In the genomic region with DNA sequence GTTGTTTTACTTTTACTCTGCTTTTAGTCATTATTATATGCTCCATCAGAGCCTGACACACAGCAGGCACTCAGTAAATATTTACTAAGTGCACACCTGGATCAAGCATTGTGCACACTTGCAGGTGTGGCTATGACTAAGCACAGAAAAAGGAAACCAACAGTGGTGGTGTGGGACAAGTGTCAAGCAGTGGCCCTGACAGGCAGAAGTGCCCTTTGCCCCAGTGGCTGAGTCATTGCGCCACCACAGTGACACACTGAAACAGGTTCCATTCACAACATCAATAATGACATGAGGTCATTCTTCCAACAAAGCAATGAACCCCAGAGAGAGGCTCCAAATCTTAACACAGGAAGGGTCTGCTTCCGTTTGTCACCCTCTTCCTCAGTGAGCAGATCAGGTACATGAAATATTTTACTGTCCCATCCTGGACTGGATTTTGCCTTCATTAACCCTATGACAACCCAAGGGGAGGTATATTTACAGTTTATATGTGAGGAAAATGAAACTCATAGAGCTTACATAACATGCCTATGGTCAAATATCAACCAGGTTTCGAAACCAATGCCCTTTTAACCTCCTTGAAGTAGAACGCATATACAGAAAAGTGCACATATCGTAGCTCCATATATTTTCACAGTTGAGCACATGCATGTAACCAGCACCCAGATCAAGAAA, we compare ENCODE assay signal across 9 cellular contexts.
DNase-seq lines count a peak whose midpoint lies in the region; ATAC-seq, FAIRE-seq and TF ChIP-seq lines count a peak whose summit lies in the region.
"Had no signal": no experiment of that assay in that cellular context is flagged by ENCODE, and none has a peak within 500 bp of the region (broad histone marks: within the 10 kb centered on the region; RNA-seq: fewer than 3 reads in every experiment).

No MANE protein-coding gene starts in this region.

- FAIRE-seq in GM12892 (lab: Jason Lieb, UNC), result peak; percentile 88

- H3K27me3 ChIP-seq in transverse colon (no peaks in the 10 kb centered on the region), sigmoid colon (no peaks in the 10 kb centered on the region)
- H3K27me3 ChIP-seq: dorsolateral prefrontal cortex had no signal

- no peaks in the 10 kb centered on the region for H3K36me3 ChIP-seq in transverse colon
- H3K36me3 ChIP-seq in sigmoid colon, result no peaks in the 10 kb centered on the region

- H3K4me3 ChIP-seq in transverse colon (no peak overlapping the region), sigmoid colon (no peak overlapping the region)
- H3K4me3 ChIP-seq: dorsolateral prefrontal cortex had no signal

- in situ Hi-C loops in transverse colon (cut with MboI; ENCODE audit: low pct_ligation_motif_present in 1 of 4, low pct_unique_long_range_greater_than_20kb in 1 of 4, low sequenced_read_pairs in 3 of 4), result no loop called here

- peak; percentile 64 for TF ChIP-seq EP300 in transverse colon (IDR thresholded peaks at IDR 0.05; ENCODE audit: low read depth)
- TF ChIP-seq EP300 in sigmoid colon (IDR thresholded peaks at IDR 0.05), result no peak

- TF ChIP-seq POLR2A in GM12892 (IDR thresholded peaks at IDR 0.05; ENCODE audit: low read depth, low read length) (no peak), transverse colon (IDR thresholded peaks at IDR 0.05) (no peak), sigmoid colon (IDR thresholded peaks at IDR 0.05) (no peak)

- H3K9me3 Mint-ChIP-seq in naive thymus-derived CD8-positive, alpha-beta T cell, result no peaks in the 10 kb centered on the region

- H3K36me3 Mint-ChIP-seq in naive thymus-derived CD8-positive, alpha-beta T cell, result no peaks in the 10 kb centered on the region

- POLR2A ChIA-PET in naive thymus-derived CD8-positive, alpha-beta T cell (lab: Charles Lee), result no interaction called here

- H3K4me3 Mint-ChIP-seq in naive thymus-derived CD8-positive, alpha-beta T cell, result no peak overlapping the region

- 42 to 51% methylated on average over 4 to 5 of the region's 5 CpGs for WGBS in transverse colon (ENCODE audit: low coverage in 1 of 2), 2 donors
- WGBS in sigmoid colon, 2 donors, result 20 to 55% methylated on average over 5 of the region's 5 CpGs

- H3K27me3 Mint-ChIP-seq in naive thymus-derived CD8-positive, alpha-beta T cell, result peaks cover 0 to 2% (median 0%) of the 10 kb centered on the region in 5 donors

- DNase-seq in GM12892 (ENCODE audit: insufficient read length) (no peak), HT1080 (ENCODE audit: low read depth) (peak; percentile 41), UCSD-AML1 (lab: John Stamatoyannopoulos, UW; ENCODE audit: unreplicated experiment) (peak; percentile 53), iPS-NIHi11 (ENCODE audit: low spot score) (peak; percentile 27), transverse colon (peak; percentile 93), sigmoid colon (no peak)
- no peak for DNase-seq in naive thymus-derived CD8-positive, alpha-beta T cell

- peaks cover 0 to 2% (median 0%) of the 10 kb centered on the region in 4 donors for H3K4me1 Mint-ChIP-seq in naive thymus-derived CD8-positive, alpha-beta T cell

- H3K27ac Mint-ChIP-seq in naive thymus-derived CD8-positive, alpha-beta T cell, result no peak overlapping the region

- TF ChIP-seq CTCF in transverse colon (IDR thresholded peaks at IDR 0.05) (no peak), sigmoid colon (IDR thresholded peaks at IDR 0.05) (no peak)

- H3K27ac ChIP-seq in transverse colon (peak overlapping the region; percentile 76 to 81 (median 80)), sigmoid colon (no peak overlapping the region)
- H3K27ac ChIP-seq: dorsolateral prefrontal cortex had no signal

- intact Hi-C loops in transverse colon (cut with DNase I; ENCODE audit: low total_unique reads) (no loop called here), sigmoid colon (cut with DNase I) (no loop called here)

- peak; percentile 93 for ATAC-seq in GM21529 (IDR thresholded peaks at IDR 0.05; ENCODE audit: unreplicated experiment)
- ATAC-seq in naive thymus-derived CD8-positive, alpha-beta T cell, result no peak

- H3K4me1 ChIP-seq in transverse colon (peaks cover 0 to 28% (median 8%) of the 10 kb centered on the region in 4 donors), sigmoid colon (no peaks in the 10 kb centered on the region)

- no peaks in the 10 kb centered on the region for H3K9me3 ChIP-seq in transverse colon
- no peaks in the 10 kb centered on the region for H3K9me3 ChIP-seq in sigmoid colon

Comparison
In these comparisons a context has a peak if more than half of its experiments do, and no peak if none do; other contexts are left out.
1. DNase-seq: peak in HT1080 (single experiment), UCSD-AML1 (single experiment), iPS-NIHi11 (single experiment) and transverse colon (single experiment); none in GM12892 (single experiment), naive thymus-derived CD8-positive, alpha-beta T cell (0 of 10) and sigmoid colon (single experiment).
2. H3K27ac ChIP-seq: peak in transverse colon (4 of 4); none in sigmoid colon (0 of 4).